In genomic region chr12:76127588-76127987, GRCh38 we compare ENCODE assay signal across 35 cellular contexts.
"Had no signal": no experiment of that assay in that cellular context is flagged by ENCODE, and none has a peak within 500 bp of the region (broad histone marks: within the 10 kb centered on the region; RNA-seq: fewer than 3 reads in every experiment).

No MANE protein-coding gene starts in this region.

- DNase-seq: Karpas-422, Kasumi-1, MG63, MM.1S, MV-4-11, NCI-H1048, NCI-H1092, NCI-H1092 treated with DMSO at 0.1 percent for 48 hours, NCI-H1105, NCI-H1105 treated with DMSO at 0.1 percent for 48 hours, NCI-H1417, NCI-H1417 treated with DMSO at 0.1 percent for 48 hours, NCI-H1436, NCI-H1436 treated with DMSO at 0.1 percent for 48 hours, NCI-H146, NCI-H1694, NCI-H1694 treated with DMSO at 0.1 percent for 48 hours, NCI-H187, NCI-H187 treated with DMSO at 0.1 percent for 48 hours, NCI-H1930, NCI-H2029, NCI-H2029 treated with DMSO at 0.1 percent for 48 hours, NCI-H2081, NCI-H2081 treated with DMSO at 0.1 percent for 48 hours, NCI-H2107, NCI-H2171, NCI-H2171 treated with DMSO at 0.1 percent for 48 hours, NCI-H2227 treated with DMSO at 0.1 percent for 48 hours, NCI-H226, NCI-H345, NCI-H446, NCI-H446 treated with DMSO at 0.1 percent for 48 hours, NCI-H510A, NCI-H510A treated with DMSO at 0.1 percent for 48 hours, NCI-H524 had no signal

- H3K4me3 ChIP-seq: MG63 had no signal

- H3K9me3 ChIP-seq: MG63 had no signal

- H3K27me3 ChIP-seq: MG63 had no signal

- H3K36me3 ChIP-seq: MG63 had no signal
